ENCODE assay signal across 1 cellular context in the genomic region with DNA sequence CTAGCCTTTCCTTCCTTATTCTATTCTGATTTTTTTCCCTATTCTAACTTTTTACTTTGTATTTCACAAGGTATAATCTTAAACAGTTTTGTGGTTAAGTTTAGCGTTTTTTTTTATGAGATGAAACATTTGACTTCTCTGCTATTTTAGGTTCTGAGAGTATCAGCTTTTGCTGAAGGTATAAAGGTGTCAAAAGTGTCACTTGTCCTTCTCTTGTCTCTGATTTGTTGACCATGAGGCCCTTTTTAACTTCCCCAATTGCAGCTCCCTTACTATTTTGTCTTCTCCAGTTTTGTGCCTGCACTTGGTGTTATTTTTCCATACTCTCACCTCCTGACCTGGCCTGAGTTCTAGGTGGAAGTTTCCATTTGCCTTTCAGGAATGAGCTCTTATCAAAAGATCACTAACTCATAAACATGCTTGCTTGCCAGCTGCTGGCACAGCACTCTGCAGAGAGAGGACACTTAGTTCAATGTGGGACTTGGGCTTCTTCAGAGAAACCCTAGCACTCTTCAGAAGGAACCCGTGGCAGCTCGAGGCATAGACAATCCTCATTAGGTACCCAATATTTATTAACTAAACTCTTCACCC.
TF ChIP-seq lines count a peak whose summit lies in the region.

No MANE protein-coding gene starts in this region.

TF ChIP-seq in HepG2, 621 proteins besides CTCF, POLR2A, EP300 and RAD21 (continued from another document):
- no peak for TF ChIP-seq ZNF318 (CRISPR knock-in tag; IDR thresholded peaks at IDR 0.05)
- no peak for TF ChIP-seq YY1 (IDR thresholded peaks at IDR 0.05; ENCODE audit: insufficient read depth, insufficient replicate concordance, low read depth, low read length)
- TF ChIP-seq ZNF101 (CRISPR knock-in tag; IDR thresholded peaks at IDR 0.05; ENCODE audit: borderline replicate concordance, low read depth): no peak
- TF ChIP-seq SP4 (CRISPR knock-in tag; IDR thresholded peaks at IDR 0.05): no peak
- TF ChIP-seq RNF2 (conservative IDR thresholded peaks at IDR 0.05; ENCODE audit: low read depth): no peak
- TF ChIP-seq ZNF678 (CRISPR knock-in tag; IDR thresholded peaks at IDR 0.05): no peak
- TF ChIP-seq NBN (conservative IDR thresholded peaks at IDR 0.05): no peak
- TF ChIP-seq NAIF1 (CRISPR knock-in tag; IDR thresholded peaks at IDR 0.05; ENCODE audit: borderline replicate concordance): no peak
- TF ChIP-seq ZNF44 (CRISPR knock-in tag; IDR thresholded peaks at IDR 0.05): no peak
- TF ChIP-seq MXD3 (CRISPR knock-in tag; IDR thresholded peaks at IDR 0.05): no peak
- TF ChIP-seq ZNF260 (CRISPR knock-in tag; IDR thresholded peaks at IDR 0.05; ENCODE audit: borderline replicate concordance, low read depth): no peak
- no peak for TF ChIP-seq CBX5 (CRISPR knock-in tag; IDR thresholded peaks at IDR 0.05; ENCODE audit: borderline replicate concordance)
- TF ChIP-seq NFIB (CRISPR knock-in tag; IDR thresholded peaks at IDR 0.05; ENCODE audit: borderline replicate concordance): no peak
- TF ChIP-seq ZNF724P (CRISPR knock-in tag; IDR thresholded peaks at IDR 0.05; ENCODE audit: borderline replicate concordance): no peak
- TF ChIP-seq PHF21A (CRISPR knock-in tag; IDR thresholded peaks at IDR 0.05): no peak
- TF ChIP-seq ZC3H4 (CRISPR knock-in tag; IDR thresholded peaks at IDR 0.05; ENCODE audit: borderline replicate concordance): no peak
- TF ChIP-seq NCOA5 (CRISPR knock-in tag; IDR thresholded peaks at IDR 0.05): no peak
- no peak for TF ChIP-seq ZNF543 (CRISPR knock-in tag; IDR thresholded peaks at IDR 0.05)
- no peak for TF ChIP-seq ZNF619 (CRISPR knock-in tag; IDR thresholded peaks at IDR 0.05)
- no peak for TF ChIP-seq JARID2 (CRISPR knock-in tag; IDR thresholded peaks at IDR 0.05; ENCODE audit: insufficient replicate concordance)
- TF ChIP-seq ZNF878 (CRISPR knock-in tag; IDR thresholded peaks at IDR 0.05): no peak
- no peak for TF ChIP-seq ZNF772 (CRISPR knock-in tag; IDR thresholded peaks at IDR 0.05)
- TF ChIP-seq REXO4 (CRISPR knock-in tag; IDR thresholded peaks at IDR 0.05; ENCODE audit: borderline replicate concordance): no peak
- TF ChIP-seq CBX2 (IDR thresholded peaks at IDR 0.05; ENCODE audit: low read depth, low read length): no peak
- TF ChIP-seq CBX2 (CRISPR knock-in tag; IDR thresholded peaks at IDR 0.05; ENCODE audit: low read depth): no peak
- TF ChIP-seq TOPORS (CRISPR knock-in tag; IDR thresholded peaks at IDR 0.05): no peak
- TF ChIP-seq ZNF7 (CRISPR knock-in tag; IDR thresholded peaks at IDR 0.05): peak; percentile 98
- TF ChIP-seq ZNF337 (CRISPR knock-in tag; IDR thresholded peaks at IDR 0.05; ENCODE audit: borderline replicate concordance, low read depth): peak; percentile 26; the same call in 1 of the 2 replicates
- TF ChIP-seq ZNF20 (CRISPR knock-in tag; IDR thresholded peaks at IDR 0.05): no peak
- TF ChIP-seq NFYB (CRISPR knock-in tag; IDR thresholded peaks at IDR 0.05): no peak
- TF ChIP-seq POLR2AphosphoS5 (IDR thresholded peaks at IDR 0.05; ENCODE audit: low read depth, low read length): no peak
- no peak for TF ChIP-seq CHD4 (IDR thresholded peaks at IDR 0.05; ENCODE audit: borderline replicate concordance, low read length)
- TF ChIP-seq, protein P1, sequence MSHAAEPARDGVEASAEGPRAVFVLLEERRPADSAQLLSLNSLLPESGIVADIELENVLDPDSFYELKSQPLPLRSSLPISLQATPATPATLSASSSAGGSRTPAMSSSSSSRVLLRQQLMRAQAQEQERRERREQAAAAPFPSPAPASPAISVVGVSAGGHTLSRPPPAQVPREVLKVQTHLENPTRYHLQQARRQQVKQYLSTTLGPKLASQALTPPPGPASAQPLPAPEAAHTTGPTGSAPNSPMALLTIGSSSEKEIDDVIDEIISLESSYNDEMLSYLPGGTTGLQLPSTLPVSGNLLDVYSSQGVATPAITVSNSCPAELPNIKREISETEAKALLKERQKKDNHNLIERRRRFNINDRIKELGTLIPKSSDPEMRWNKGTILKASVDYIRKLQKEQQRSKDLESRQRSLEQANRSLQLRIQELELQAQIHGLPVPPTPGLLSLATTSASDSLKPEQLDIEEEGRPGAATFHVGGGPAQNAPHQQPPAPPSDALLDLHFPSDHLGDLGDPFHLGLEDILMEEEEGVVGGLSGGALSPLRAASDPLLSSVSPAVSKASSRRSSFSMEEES (CRISPR knock-in tag; IDR thresholded peaks at IDR 0.05): peak; percentile 21; the same call in 1 of the 2 replicates
- TF ChIP-seq MBD4 (IDR thresholded peaks at IDR 0.05; ENCODE audit: borderline replicate concordance, low read length): no peak
- TF ChIP-seq HOXA9 (CRISPR knock-in tag; IDR thresholded peaks at IDR 0.05; ENCODE audit: borderline replicate concordance): no peak
